Comparison of ENCODE assay signal across 19 cellular contexts in genomic region chr6:42331019-42331418, GRCh38.
DNase-seq lines count a peak whose midpoint lies in the region; ATAC-seq and TF ChIP-seq lines count a peak whose summit lies in the region.
"Had no signal": no experiment of that assay in that cellular context is flagged by ENCODE, and none has a peak within 500 bp of the region (broad histone marks: within the 10 kb centered on the region; RNA-seq: fewer than 3 reads in every experiment).

No MANE protein-coding gene starts in this region.

- H4K20me1 ChIP-seq in GM23338 (replicated peaks; ENCODE audit: insufficient read depth) = peaks cover 40% of the 10 kb centered on the region

- no peaks in the 10 kb centered on the region for H3K27me3 ChIP-seq in A673 (replicated peaks; ENCODE audit: insufficient read depth, low read depth, low read length, poor library complexity)
- H3K27me3 ChIP-seq in GM23338 (ENCODE audit: insufficient read depth) = no peaks in the 10 kb centered on the region
- H3K27me3 ChIP-seq: BE2C had no signal

- H3K4me3 ChIP-seq in A673 (ENCODE audit: low read depth, low read length, poor library complexity, severe bottlenecking) (no peak overlapping the region), GM23338 (no peak overlapping the region)
- H3K4me3 ChIP-seq: GM23248 had no signal

- H3K27ac ChIP-seq in A673 (ENCODE audit: low read depth, low read length, poor library complexity, severe bottlenecking) = no peak overlapping the region
- H3K27ac ChIP-seq in GM23338 (ENCODE audit: low read depth) = no peak overlapping the region
- H3K27ac ChIP-seq: GM23248 had no signal

- no peaks in the 10 kb centered on the region for H3K27me3 Mint-ChIP-seq in effector memory CD8-positive, alpha-beta T cell
- H3K27me3 Mint-ChIP-seq in GM23338 (ENCODE audit: insufficient read depth, low read depth, poor library complexity) = peaks cover 8% of the 10 kb centered on the region
- H3K27me3 Mint-ChIP-seq: CD8-positive, alpha-beta memory T cell had no signal

- no TSS peak for BruUV-seq in A673 (replicated peaks; lab: Mats Ljungman, UMichigan)

- H3K9me3 ChIP-seq in A673 (ENCODE audit: low read depth, low read length, poor library complexity, severe bottlenecking) = no peaks in the 10 kb centered on the region
- H3K9me3 ChIP-seq: BE2C had no signal

- no peak overlapping the region for H3K4me3 Mint-ChIP-seq in effector memory CD8-positive, alpha-beta T cell
- H3K4me3 Mint-ChIP-seq in GM23338 = no peak overlapping the region; the same call in 2 of the 3 replicates
- H3K4me3 Mint-ChIP-seq: CD8-positive, alpha-beta memory T cell; HFFc6 had no signal

- peaks cover 41 to 44% of the 10 kb centered on the region in 2 donors for H3K4me1 Mint-ChIP-seq in effector memory CD8-positive, alpha-beta T cell (ENCODE audit: low read depth in 2 of 2)
- H3K4me1 Mint-ChIP-seq in GM23338 = peaks cover 17% of the 10 kb centered on the region

- H3K36me3 ChIP-seq in A673 (ENCODE audit: insufficient read depth, low read length, poor library complexity, severe bottlenecking) = no peaks in the 10 kb centered on the region
- H3K36me3 ChIP-seq in GM23338 (ENCODE audit: insufficient read depth) = no peaks in the 10 kb centered on the region
- H3K36me3 ChIP-seq: BE2C had no signal

- no peaks in the 10 kb centered on the region for H3K9me2 ChIP-seq in GM23338 (ENCODE audit: insufficient read depth)

- POLR2A ChIA-PET in A673 (lab: Charles Lee; ENCODE audit: low non-redundant PET) = no interaction called here

- no peak overlapping the region for H3K4me2 ChIP-seq in GM23338

- intact Hi-C loops in A673 (cut with micrococcal nuclease; ENCODE audit: unreplicated experiment) = no loop called here

- TF ChIP-seq CTCF in A673 (conservative IDR thresholded peaks at IDR 0.05; ENCODE audit: low read depth, low read length) (no peak), GM23338 (conservative IDR thresholded peaks at IDR 0.05; ENCODE audit: low read depth in 2 of 2) (no peak)

- H2AFZ ChIP-seq in GM23338 = no peak overlapping the region
- H2AFZ ChIP-seq: GM23248 had no signal

- peaks cover 76% of the 10 kb centered on the region for H3K79me2 ChIP-seq in GM23338 (replicated peaks; ENCODE audit: insufficient read depth)

- no peak for ATAC-seq in effector memory CD8-positive, alpha-beta T cell (replicated peaks)
- ATAC-seq in GM23338 (no peak; the same call in 2 of the 3 replicates), HG03460 (IDR thresholded peaks at IDR 0.05; ENCODE audit: unreplicated experiment) (no peak)
- ATAC-seq: PC-3, Right ventricle myocardium inferior had no signal

- H3K4me1 ChIP-seq in A673 (ENCODE audit: insufficient read depth, low read length, poor library complexity, severe bottlenecking) (no peaks in the 10 kb centered on the region), GM23338 (ENCODE audit: insufficient read depth) (no peaks in the 10 kb centered on the region; the same call in 1 of the 2 replicates)
- H3K4me1 ChIP-seq: BE2C had no signal

- H3K27ac Mint-ChIP-seq in effector memory CD8-positive, alpha-beta T cell = peak overlapping the region; percentile 11 to 51
- H3K27ac Mint-ChIP-seq in GM23338 = no peak overlapping the region
- H3K27ac Mint-ChIP-seq: HFFc6 had no signal

- no peaks in the 10 kb centered on the region for H3K9me3 Mint-ChIP-seq in effector memory CD8-positive, alpha-beta T cell
- H3K9me3 Mint-ChIP-seq in GM23338 = no peaks in the 10 kb centered on the region
- H3K9me3 Mint-ChIP-seq: CD8-positive, alpha-beta memory T cell; HFFc6 had no signal

- DNase-seq in A673 (ENCODE audit: low spot score) = peak; percentile 63
- peak; percentile 58 for DNase-seq in Daoy (ENCODE audit: low read depth)
- DNase-seq in NCI-H748 treated with DMSO at 0.1 percent for 48 hours (lab: John Stamatoyannopoulos, UW) = peak; percentile 54
- no peak for DNase-seq in effector memory CD8-positive, alpha-beta T cell
- DNase-seq in amygdala (lab: John Stamatoyannopoulos, UW) = no peak
- DNase-seq in GM23338 (ENCODE audit: low spot score) = no peak
- DNase-seq in D341Med (ENCODE audit: low spot score) = no peak
- DNase-seq: BE2C; CD8-positive, alpha-beta memory T cell; GM23248; HFFc6; KG1; NCI-H1105 treated with DMSO at 0.1 percent for 48 hours; NCI-H2029; NCI-H2227 treated with DMSO at 0.1 percent for 48 hours; NCI-H524 treated with DMSO at 0.1 percent for 48 hours; PC-3 had no signal

- CTCF ChIA-PET in A673 (lab: Charles Lee) = no interaction called here

- H3K36me3 Mint-ChIP-seq in effector memory CD8-positive, alpha-beta T cell (ENCODE audit: insufficient read depth) = peaks cover 3% of the 10 kb centered on the region
- peaks cover 3% of the 10 kb centered on the region; the same call in 2 of the 3 replicates for H3K36me3 Mint-ChIP-seq in GM23338 (ENCODE audit: low read depth)

- H3F3A ChIP-seq in GM23338 (replicated peaks; ENCODE audit: low read depth) = no peaks in the 10 kb centered on the region

TF ChIP-seq in GM23338, 12 proteins besides CTCF, POLR2A, EP300 and RAD21 (continues in another document):
- TF ChIP-seq STAT1 (IDR thresholded peaks at IDR 0.05; ENCODE audit: unreplicated experiment) (no peak), ZNF331 (CRISPR knock-in tag; IDR thresholded peaks at IDR 0.05; ENCODE audit: low read depth) (no peak), REST (IDR thresholded peaks at IDR 0.05; ENCODE audit: unreplicated experiment) (no peak), JUNB (IDR thresholded peaks at IDR 0.05; ENCODE audit: unreplicated experiment) (no peak), ETS1 (IDR thresholded peaks at IDR 0.05) (no peak), CREB1 (CRISPR knock-in tag; IDR thresholded peaks at IDR 0.05; ENCODE audit: low read depth) (no peak), EZH2 (IDR thresholded peaks at IDR 0.05; ENCODE audit: low read depth, unreplicated experiment) (no peak), EZH2phosphoT487 (IDR thresholded peaks at IDR 0.05; ENCODE audit: unreplicated experiment) (no peak), NANOG (IDR thresholded peaks at IDR 0.05; ENCODE audit: borderline replicate concordance) (no peak), POLR2AphosphoS5 (IDR thresholded peaks at IDR 0.05; ENCODE audit: low read depth) (no peak)

Comparison
In these comparisons a context has a peak if more than half of its experiments do, and no peak if none do; other contexts are left out.
1. DNase-seq: peak in A673 (single experiment), Daoy (single experiment) and NCI-H748 treated with DMSO at 0.1 percent for 48 hours (single experiment); none in effector memory CD8-positive, alpha-beta T cell (0 of 3), amygdala (0 of 56), GM23338 (single experiment) and D341Med (single experiment).